ENCODE assay signal across 30 cellular contexts in genomic region chr16:85373741-85374570, GRCh38.
DNase-seq lines count a peak whose midpoint lies in the region; ATAC-seq and TF ChIP-seq lines count a peak whose summit lies in the region.
"Had no signal": no experiment of that assay in that cellular context is flagged by ENCODE, and none has a peak within 500 bp of the region (broad histone marks: within the 10 kb centered on the region; RNA-seq: fewer than 3 reads in every experiment).

No MANE protein-coding gene starts in this region.

- H3K23ac ChIP-seq in mesendoderm (ENCODE audit: low read length) = no peak overlapping the region

- H3K27ac Mint-ChIP-seq in activated CD8-positive, alpha-beta T cell treated with anti-CD3 and anti-CD28 coated beads, Interleukin-2, amount 10 ng/mL, durations not matched to agents 7 days and 5 days = peak overlapping the region; percentile 23

- no peak overlapping the region for H3K18ac ChIP-seq in mesendoderm (ENCODE audit: low read length)

- WGBS in mesendoderm (ENCODE audit: extremely low coverage, insufficient coverage, low lambda C conversion rate) = no CpG with 5 or more reads among the region's 41 CpGs

- no peak overlapping the region for H2BK120ac ChIP-seq in mesendoderm (ENCODE audit: low read depth, low read length)

- H3K4ac ChIP-seq in mesendoderm (ENCODE audit: low read depth, low read length) = no peak overlapping the region

- no peaks in the 10 kb centered on the region for H3K36me3 Mint-ChIP-seq in activated CD8-positive, alpha-beta T cell treated with anti-CD3 and anti-CD28 coated beads, Interleukin-2, amount 10 ng/mL, durations not matched to agents 7 days and 5 days (ENCODE audit: low read depth)

- H3K56ac ChIP-seq in mesendoderm (ENCODE audit: low read length) = peak overlapping the region; percentile 15

- peaks cover 2% of the 10 kb centered on the region for H3K79me1 ChIP-seq in mesendoderm (ENCODE audit: low read length)

- no peaks in the 10 kb centered on the region for H3K9me3 Mint-ChIP-seq in activated CD8-positive, alpha-beta T cell treated with anti-CD3 and anti-CD28 coated beads, Interleukin-2, amount 10 ng/mL, durations not matched to agents 7 days and 5 days (ENCODE audit: insufficient read depth)

- no peak overlapping the region for H2AK5ac ChIP-seq in mesendoderm (ENCODE audit: low read length)

- no peak overlapping the region for H4K8ac ChIP-seq in mesendoderm (ENCODE audit: low read depth, low read length)

- no peak for ATAC-seq in activated CD8-positive, alpha-beta T cell treated with anti-CD3 and anti-CD28 coated beads, Interleukin-2, amount 10 ng/mL, durations not matched to agents 7 days and 5 days
- ATAC-seq: foreskin keratinocyte, heart left ventricle, right lobe of liver had no signal

- intact Hi-C loops in tibial artery (cut with DNase I; ENCODE audit: low total_unique reads) = no loop called here

- DNase-seq in DMS153 (lab: John Stamatoyannopoulos, UW) = peak; percentile 40
- no peak for DNase-seq in DMS153 treated with DMSO at 0.1 percent for 48 hours (lab: John Stamatoyannopoulos, UW; ENCODE audit: unreplicated experiment)
- no peak for DNase-seq in activated CD8-positive, alpha-beta T cell treated with anti-CD3 and anti-CD28 coated beads, Interleukin-2, amount 10 ng/mL, durations not matched to agents 7 days and 5 days
- DNase-seq in mesendoderm = no peak
- no peak for DNase-seq in tibial artery
- DNase-seq in H7 = no peak
- DNase-seq in stimulated activated CD4-positive, alpha-beta T cell treated with anti-CD3 and anti-CD28 coated beads, Interleukin-1b, Interleukin-23, amount 100 ng/mL, for 48 hours = no peak
- DNase-seq in NCI-H345 treated with DMSO at 0.1 percent for 48 hours (lab: John Stamatoyannopoulos, UW; ENCODE audit: unreplicated experiment) = no peak
- DNase-seq: activated CD4-positive, alpha-beta T cell treated with anti-CD3 and anti-CD28 coated beads for 48 hours; activated gamma-delta T cell treated with Interleukin-2 at 50 U/mL for 16 hours; activated T-cell treated with anti-CD3 and anti-CD28 coated beads, Interleukin-2, amount 50 U/mL, for 1 hour; DND-41; esophagus squamous epithelium; foreskin keratinocyte; heart left ventricle; Kasumi-1; left ventricle myocardium inferior; NCI-H1417 treated with DMSO at 0.1 percent for 48 hours; NCI-H226; NCI-H774; SIG-M5; stimulated activated CD4-positive, alpha-beta T cell treated with anti-CD3 and anti-CD28 coated beads, Interleukin-12 subunit alpha, Interleukin-12 subunit beta, amount 100 ng/mL, for 4 hours; stimulated activated CD4-positive, alpha-beta T cell treated with anti-CD3 and anti-CD28 coated beads, Interleukin-4, amount 100 ng/mL, for 1 hour; T1000 had no signal

- H3K4me2 ChIP-seq in mesendoderm (ENCODE audit: low read length) = no peak overlapping the region

- no peaks in the 10 kb centered on the region for H3K79me2 ChIP-seq in mesendoderm (ENCODE audit: control insufficient read depth, insufficient read depth, low read length)

- H4K5ac ChIP-seq in mesendoderm (ENCODE audit: low read length) = no peak overlapping the region

- TF ChIP-seq CTCF in tibial artery (IDR thresholded peaks at IDR 0.05) = no peak

- H3K4me1 ChIP-seq in mesendoderm (ENCODE audit: control insufficient read depth, low read depth, low read length) (no peaks in the 10 kb centered on the region), tibial artery (peaks cover 0 to 93% (median 82%) of the 10 kb centered on the region in 4 donors)
- H3K4me1 ChIP-seq: foreskin keratinocyte had no signal

- no peak overlapping the region for H3K4me3 Mint-ChIP-seq in activated CD8-positive, alpha-beta T cell treated with anti-CD3 and anti-CD28 coated beads, Interleukin-2, amount 10 ng/mL, durations not matched to agents 7 days and 5 days

- H3K27me3 Mint-ChIP-seq in activated CD8-positive, alpha-beta T cell treated with anti-CD3 and anti-CD28 coated beads, Interleukin-2, amount 10 ng/mL, durations not matched to agents 7 days and 5 days (ENCODE audit: low read depth) = peaks cover 2% of the 10 kb centered on the region

- no peaks in the 10 kb centered on the region for H3K36me3 ChIP-seq in mesendoderm (ENCODE audit: control insufficient read depth, insufficient read depth, low read length)
- no peaks in the 10 kb centered on the region for H3K36me3 ChIP-seq in tibial artery
- no peaks in the 10 kb centered on the region for H3K36me3 ChIP-seq in H7 (replicated peaks; ENCODE audit: control insufficient read depth, insufficient read depth, low read length)
- H3K36me3 ChIP-seq: BLaER1 treated with 17β-estradiol and CSF1 and Interleukin-3, amounts not matched to agents 10 nM and 100 nM; esophagus squamous epithelium; heart left ventricle; left ventricle myocardium inferior; neutrophil; right lobe of liver had no signal

- no peaks in the 10 kb centered on the region for H3K9me3 ChIP-seq in tibial artery
- H3K9me3 ChIP-seq: BLaER1 treated with 17β-estradiol and CSF1 and Interleukin-3, amounts not matched to agents 10 nM and 100 nM; esophagus squamous epithelium; heart left ventricle; left ventricle myocardium inferior; neutrophil; right lobe of liver had no signal

- no peak overlapping the region for H3K9ac ChIP-seq in mesendoderm (ENCODE audit: low read length)

- no peak overlapping the region for H2BK5ac ChIP-seq in mesendoderm (ENCODE audit: low read length)

- no peak overlapping the region for H2BK15ac ChIP-seq in mesendoderm (replicated peaks; ENCODE audit: low read depth)

- POLR2A ChIA-PET in activated CD8-positive, alpha-beta T cell treated with anti-CD3 and anti-CD28 coated beads, Interleukin-2, amount 10 ng/mL, durations not matched to agents 7 days and 5 days (lab: Charles Lee) = no interaction called here

- H3K27me3 ChIP-seq in mesendoderm (ENCODE audit: insufficient read depth, low read length, poor library complexity) (no peaks in the 10 kb centered on the region), tibial artery (no peaks in the 10 kb centered on the region), H7 (ENCODE audit: control insufficient read depth, insufficient read depth, low read length) (no peaks in the 10 kb centered on the region)
- H3K27me3 ChIP-seq: heart left ventricle, right lobe of liver had no signal

- H3K4me3 ChIP-seq in mesendoderm (ENCODE audit: low read length) (no peak overlapping the region), tibial artery (no peak overlapping the region), H7 (ENCODE audit: insufficient read depth, low read depth, low read length) (no peak overlapping the region)
- H3K4me3 ChIP-seq: BLaER1 treated with 17β-estradiol and CSF1 and Interleukin-3, amounts not matched to agents 10 nM and 100 nM; heart left ventricle; left ventricle myocardium inferior; right lobe of liver had no signal

- CTCF ChIA-PET in activated CD8-positive, alpha-beta T cell treated with anti-CD3 and anti-CD28 coated beads, Interleukin-2, amount 10 ng/mL, durations not matched to agents 7 days and 5 days (lab: Charles Lee) = no interaction called here

- peaks cover 19% of the 10 kb centered on the region for H3K4me1 Mint-ChIP-seq in activated CD8-positive, alpha-beta T cell treated with anti-CD3 and anti-CD28 coated beads, Interleukin-2, amount 10 ng/mL, durations not matched to agents 7 days and 5 days (ENCODE audit: low read depth)

- no peak overlapping the region for H3K27ac ChIP-seq in mesendoderm (ENCODE audit: low read depth, low read length)
- H3K27ac ChIP-seq in tibial artery = peak overlapping the region; percentile 56 to 84
- H3K27ac ChIP-seq: 22Rv1, foreskin keratinocyte, HL-60, left ventricle myocardium inferior, neutrophil, VCaP had no signal
